Comparison of ENCODE assay signal across 23 cellular contexts in the genomic region with DNA sequence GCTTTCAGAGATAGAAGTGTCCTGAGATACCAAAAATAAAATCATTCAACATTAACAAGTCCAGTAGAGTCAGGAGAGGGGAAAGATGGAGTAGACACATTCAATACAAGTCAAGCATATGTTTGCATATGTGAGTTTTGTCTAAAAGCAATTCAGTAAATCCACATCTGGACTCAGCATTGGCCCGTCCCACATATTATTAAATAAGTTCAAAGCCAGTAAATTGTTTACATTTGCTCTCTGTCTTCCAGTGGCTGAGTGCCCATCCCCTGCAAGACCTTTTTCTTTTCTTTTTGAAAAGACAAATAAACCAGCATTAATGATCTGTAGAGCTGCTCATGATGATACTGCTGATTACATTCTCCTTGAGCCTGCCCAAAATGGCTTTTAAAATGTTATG.
"Had no signal": no experiment of that assay in that cellular context is flagged by ENCODE, and none has a peak within 500 bp of the region (broad histone marks: within the 10 kb centered on the region; RNA-seq: fewer than 3 reads in every experiment).

No MANE protein-coding gene starts in this region.

- H2AFZ ChIP-seq: neural progenitor cell had no signal

- H3K4me3 ChIP-seq: breast epithelium, colonic mucosa, dorsolateral prefrontal cortex, esophagus muscularis mucosa, heart right ventricle, lower lobe of right lung, neural progenitor cell, spleen, thyroid gland had no signal

- H3K9me3 ChIP-seq: breast epithelium, colonic mucosa, esophagus muscularis mucosa, heart right ventricle, lower lobe of right lung, spleen, thyroid gland had no signal

- DNase-seq: activated CD8-positive, alpha-beta memory T cell treated with anti-CD3 and anti-CD28 coated beads, Interleukin-2, amount 50 U/mL, for 4 hours; activated naive CD8-positive, alpha-beta T cell treated with anti-CD3 and anti-CD28 coated beads for 36 hours; activated T-cell treated with anti-CD3 and anti-CD28 coated beads, Interleukin-2, amount 50 U/mL, for 24 hours; colonic mucosa; dorsolateral prefrontal cortex; effector memory CD8-positive, alpha-beta T cell; foreskin fibroblast; heart right ventricle; kidney; lower lobe of right lung; naive thymus-derived CD4-positive, alpha-beta T cell; posterior cingulate gyrus; spleen; stimulated activated CD4-positive, alpha-beta T cell treated with anti-CD3 and anti-CD28 coated beads, Interleukin-4, amount 100 ng/mL, for 1 hour; stimulated activated naive CD4-positive, alpha-beta T cell; substantia nigra; T-cell; thyroid gland had no signal

- H3K9ac ChIP-seq: neural progenitor cell had no signal

- H3K27ac ChIP-seq: breast epithelium, colonic mucosa, dorsolateral prefrontal cortex, heart right ventricle, lower lobe of right lung, neural progenitor cell, spleen, thyroid gland had no signal

- H3K36me3 ChIP-seq: breast epithelium, colonic mucosa, lower lobe of right lung, neural progenitor cell, spleen, thyroid gland had no signal

- H3K4me1 ChIP-seq: breast epithelium, colonic mucosa, thyroid gland had no signal

- H3K4me2 ChIP-seq: neural progenitor cell had no signal

- ATAC-seq: activated T-helper 17 cell treated with anti-CD3 and anti-CD28 coated beads, Interleukin-2, amount 50 U/mL, for 72 hours; effector memory CD8-positive, alpha-beta T cell; heart right ventricle; left lobe of liver; lower lobe of right lung; naive thymus-derived CD4-positive, alpha-beta T cell; T-cell had no signal

- H3K27me3 ChIP-seq: breast epithelium, colonic mucosa, esophagus muscularis mucosa, neural progenitor cell, thyroid gland had no signal
